Comparison of ENCODE assay signal across 1 cellular context in the genomic region with DNA sequence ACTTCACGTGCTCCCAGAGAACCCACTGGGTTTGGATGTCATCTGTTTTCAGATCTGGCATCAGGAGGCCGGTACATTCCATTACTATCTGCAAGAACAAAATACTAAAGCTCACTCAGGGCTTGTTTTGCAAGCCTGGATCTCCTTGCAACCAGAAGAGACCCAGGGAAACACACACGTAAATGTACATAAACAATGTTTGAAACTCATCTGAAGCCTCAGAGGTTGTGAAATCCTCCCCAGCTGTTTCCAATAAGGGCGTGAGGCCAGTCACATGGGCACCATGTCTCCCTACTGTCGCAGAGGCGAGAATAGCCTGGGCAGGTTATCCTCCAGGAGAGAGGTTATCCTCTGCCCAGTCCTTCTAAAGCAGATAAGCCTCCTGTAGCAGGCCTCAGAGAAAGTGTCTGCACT.
A peak's percentile ranks its signal among the peaks of the same experiment; 100 is the strongest.
TF ChIP-seq lines count a peak whose summit lies in the region.

No MANE protein-coding gene starts in this region.

TF ChIP-seq in HepG2, 621 proteins besides CTCF, POLR2A, EP300 and RAD21 (continued from another document):
- TF ChIP-seq PAX8 (CRISPR knock-in tag; IDR thresholded peaks at IDR 0.05; ENCODE audit: borderline replicate concordance) (no peak), ZNF10 (CRISPR knock-in tag; IDR thresholded peaks at IDR 0.05; ENCODE audit: borderline replicate concordance, low read depth) (no peak), MZF1 (CRISPR knock-in tag; IDR thresholded peaks at IDR 0.05; ENCODE audit: borderline replicate concordance) (no peak), FOSL2 (CRISPR knock-in tag; IDR thresholded peaks at IDR 0.05) (peak; percentile 74), ZNF644 (CRISPR knock-in tag; IDR thresholded peaks at IDR 0.05; ENCODE audit: low read depth) (peak; percentile 96), ZNF577 (CRISPR knock-in tag; IDR thresholded peaks at IDR 0.05; ENCODE audit: borderline replicate concordance, low read depth) (no peak), E2F2 (CRISPR knock-in tag; IDR thresholded peaks at IDR 0.05; ENCODE audit: borderline replicate concordance) (no peak), ZNF614 (CRISPR knock-in tag; IDR thresholded peaks at IDR 0.05; ENCODE audit: borderline replicate concordance) (no peak; the same call in 1 of the 2 replicates)
